ENCODE assay signal across 26 cellular contexts in genomic region chr2:203972066-203972465, GRCh38. TPM values are rescaled to one million over a fixed set of nuclear protein-coding genes. Genes with fewer than 3 reads are reported as not detected.
DNase-seq lines count a peak whose midpoint lies in the region; ATAC-seq, FAIRE-seq and TF ChIP-seq lines count a peak whose summit lies in the region.
"Had no signal": no experiment of that assay in that cellular context is flagged by ENCODE, and none has a peak within 500 bp of the region (broad histone marks: within the 10 kb centered on the region; RNA-seq: fewer than 3 reads in every experiment).

No MANE protein-coding gene starts in this region.

- peak; percentile 59 for ATAC-seq in GM18502 (IDR thresholded peaks at IDR 0.05; ENCODE audit: poor library complexity, unreplicated experiment)
- peak; percentile 68 for ATAC-seq in GM19452 (IDR thresholded peaks at IDR 0.05; ENCODE audit: unreplicated experiment)
- ATAC-seq in HG03060 (IDR thresholded peaks at IDR 0.05; ENCODE audit: low read depth, unreplicated experiment): peak; percentile 50
- peak; percentile 62 for ATAC-seq in HG03571 (IDR thresholded peaks at IDR 0.05; ENCODE audit: unreplicated experiment)
- ATAC-seq: activated T-helper 17 cell treated with anti-CD3 and anti-CD28 coated beads, Interleukin-2, amount 50 U/mL, for 72 hours; natural killer cell treated with Interleukin-12 subunit alpha and Interleukin-12 subunit beta and Interleukin-15 and Interleukin-18, amount 100 ng/mL, for 72 hours; WTC11 had no signal

- no peak overlapping the region for H3K4me3 ChIP-seq in mammary epithelial cell (replicated peaks in 1 of 3; ENCODE audit: insufficient read depth in 1 of 3, low read depth in 2 of 3, low read length in 3 of 3)
- H3K4me3 ChIP-seq in kidney (ENCODE audit: low read length in 2 of 2): no peak overlapping the region
- H3K4me3 ChIP-seq: breast epithelium, SJCRH30 had no signal

- H3K79me2 ChIP-seq in mammary epithelial cell (ENCODE audit: insufficient read depth, low read length): no peaks in the 10 kb centered on the region

- H3K4me1 ChIP-seq in mammary epithelial cell (ENCODE audit: insufficient read depth, low read length) (no peaks in the 10 kb centered on the region), kidney (ENCODE audit: control insufficient read depth in 1 of 2, insufficient read depth in 1 of 2, low read depth in 1 of 2, low read length in 2 of 2) (no peaks in the 10 kb centered on the region)
- H3K4me1 ChIP-seq: breast epithelium, SJCRH30 had no signal

- H4K20me1 ChIP-seq in mammary epithelial cell (ENCODE audit: insufficient read depth, low read length): no peaks in the 10 kb centered on the region

- no peak overlapping the region for H2AFZ ChIP-seq in mammary epithelial cell (ENCODE audit: low read depth, low read length)

- H3K9ac ChIP-seq in mammary epithelial cell (ENCODE audit: insufficient read depth, low read length) (no peak overlapping the region), kidney (ENCODE audit: low read length in 2 of 2) (no peak overlapping the region)

- no peak for DNase-seq in mammary epithelial cell
- DNase-seq in kidney: no peak
- DNase-seq in NCI-H510A (lab: John Stamatoyannopoulos, UW): no peak
- no peak for DNase-seq in NCI-H2029 (lab: John Stamatoyannopoulos, UW)
- DNase-seq: 8988T; HFFc6; hippocampal formation; mesenchymal stem cell; NCI-H1417; NCI-H69; OCI-M1; SJCRH30; stimulated activated CD4-positive, alpha-beta T cell treated with anti-CD3 and anti-CD28 coated beads, Interleukin-4, amount 100 ng/mL, for 4 hours; substantia nigra had no signal

- no peak overlapping the region for H3K4me2 ChIP-seq in mammary epithelial cell (ENCODE audit: insufficient read depth, low read depth, low read length)

- H3K27ac ChIP-seq in mammary epithelial cell (ENCODE audit: insufficient read depth, low read depth, low read length) (no peak overlapping the region), kidney (ENCODE audit: low read depth in 2 of 2, low read length in 2 of 2) (no peak overlapping the region)
- H3K27ac ChIP-seq: breast epithelium, SJCRH30 had no signal

- H3K27me3 ChIP-seq in mammary epithelial cell (ENCODE audit: insufficient read depth, low read length): peaks cover 3% of the 10 kb centered on the region
- H3K27me3 ChIP-seq: breast epithelium, SJCRH30 had no signal

- TF ChIP-seq CTCF in mammary epithelial cell (conservative IDR thresholded peaks at IDR 0.05 in 1 of 2, IDR thresholded peaks at IDR 0.05 in 1 of 2; ENCODE audit: extremely low read depth in 1 of 2, insufficient read depth in 1 of 2, low read depth in 1 of 2, low read length in 2 of 2) (no peak), kidney (IDR thresholded peaks at IDR 0.05; ENCODE audit: borderline replicate concordance, extremely low read depth, insufficient read depth) (no peak)

- H3K9me3 ChIP-seq in mammary epithelial cell (replicated peaks; ENCODE audit: insufficient read depth, low read length): no peaks in the 10 kb centered on the region
- no peaks in the 10 kb centered on the region for H3K9me3 ChIP-seq in kidney (ENCODE audit: control insufficient read depth in 1 of 2, low read length in 2 of 2)
- H3K9me3 ChIP-seq: breast epithelium, SJCRH30 had no signal

- no TSS peak for BruUV-seq in mammary epithelial cell (replicated peaks; lab: Mats Ljungman, UMichigan)

- intact Hi-C loops in mammary epithelial cell (cut with micrococcal nuclease): no loop called here
- intact Hi-C loops in kidney (cut with DNase I): no loop called here

- dilution Hi-C loops in mammary epithelial cell (cut with HindIII; ENCODE audit: low sequenced_read_pairs): no loop called here

- H3K36me3 ChIP-seq in mammary epithelial cell (ENCODE audit: insufficient read depth, low read length) (no peaks in the 10 kb centered on the region), kidney (ENCODE audit: control insufficient read depth in 1 of 2, insufficient read depth in 2 of 2, low read length in 2 of 2) (no peaks in the 10 kb centered on the region)
- H3K36me3 ChIP-seq: breast epithelium, SJCRH30 had no signal

- FAIRE-seq in kidney (lab: Jason Lieb, UNC): no peak
- FAIRE-seq: endothelial cell of umbilical vein, G401.6, keratinocyte had no signal

- CTCF ChIA-PET in mammary epithelial cell (lab: Charles Lee; ENCODE audit: low non-redundant PET): no interaction called here

- in situ Hi-C loops in mammary epithelial cell (cut with MboI; ENCODE audit: low sequenced_read_pairs in 2 of 2): no loop called here

RNA-seq across cellular contexts. Expression of gene ICOS, which starts 35.5 kb away (rescaled TPM):
- total RNA-seq in mammary epithelial cell (not detected), kidney (0.85 TPM)
- polyA plus RNA-seq in mammary epithelial cell (not detected), kidney (ENCODE audit: insufficient read depth, low read depth, low replicate concordance) (not detected)
- polyA minus RNA-seq in mammary epithelial cell: not detected
- total RNA-seq: endothelial cell of umbilical vein, HFFc6, SJCRH30 had no signal
- polyA plus RNA-seq: BJ, endothelial cell of umbilical vein, keratinocyte had no signal
